Comparison of ENCODE assay signal across 16 cellular contexts in the genomic region with DNA sequence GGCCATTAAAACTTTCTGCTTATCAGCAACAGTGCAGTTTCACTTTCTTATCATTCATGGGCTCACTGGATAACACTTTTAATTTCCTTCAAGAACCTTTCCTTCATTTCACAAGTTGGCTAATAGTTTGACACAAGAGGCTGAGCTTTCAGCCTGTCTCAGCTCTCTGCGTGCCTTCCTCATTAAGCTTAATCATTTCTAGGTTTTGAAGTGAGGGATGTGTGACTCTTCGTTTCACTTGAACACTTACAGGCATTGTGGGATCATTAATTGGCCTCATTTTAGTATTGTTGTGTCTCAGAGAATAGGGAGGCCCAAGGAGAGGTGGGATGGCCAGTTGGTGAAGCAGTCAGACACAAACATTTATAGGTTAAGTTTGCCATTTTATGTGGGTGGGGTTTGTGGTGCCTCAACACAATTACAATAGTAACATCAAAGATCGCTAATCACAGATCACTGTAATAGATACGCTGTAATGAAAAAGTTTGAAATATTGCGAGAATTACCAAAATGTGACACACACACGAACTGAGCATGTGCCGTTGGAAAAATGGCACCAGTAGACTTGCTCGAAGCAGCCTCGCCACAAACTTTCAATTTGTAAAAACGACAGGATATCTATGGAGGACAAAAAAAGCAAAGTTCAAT.
DNase-seq lines count a peak whose midpoint lies in the region; ATAC-seq and TF ChIP-seq lines count a peak whose summit lies in the region.
"Had no signal": no experiment of that assay in that cellular context is flagged by ENCODE, and none has a peak within 500 bp of the region (broad histone marks: within the 10 kb centered on the region; RNA-seq: fewer than 3 reads in every experiment).

No MANE protein-coding gene starts in this region.

- no peak for DNase-seq in stimulated activated naive CD8-positive, alpha-beta T cell treated with anti-CD3 and anti-CD28 coated beads, Interleukin-15, Interleukin-2, amounts not matched to agents 100 U/mL and 50 U/mL, for 24 hours
- DNase-seq in stimulated activated naive CD8-positive, alpha-beta T cell treated with anti-CD3 and anti-CD28 coated beads, Interleukin-15, amount 100 ng/mL, for 72 hours = no peak
- peak; percentile 9 for DNase-seq in Jurkat, Clone E6-1 (ENCODE audit: low read depth, low spot score)
- peak; percentile 59 for DNase-seq in epithelial cell of proximal tubule (ENCODE audit: low read depth)
- DNase-seq in EL = no peak
- no peak for DNase-seq in CD8-positive, alpha-beta memory T cell
- DNase-seq in NCI-H526 treated with DMSO at 0.1 percent for 48 hours (lab: John Stamatoyannopoulos, UW) = no peak
- no peak for DNase-seq in stimulated activated naive CD4-positive, alpha-beta T cell (lab: John Stamatoyannopoulos, UW)
- DNase-seq: activated CD4-positive, alpha-beta T cell treated with anti-CD3 and anti-CD28 coated beads, Interleukin-2, amount 50 U/mL, for 48 hours; DND-41; left colon; mucosa of descending colon; SK-N-SH; trophoblast cell had no signal

- no peak overlapping the region for H3K4me3 Mint-ChIP-seq in stimulated activated naive CD8-positive, alpha-beta T cell treated with anti-CD3 and anti-CD28 coated beads, Interleukin-15, amount 100 ng/mL, for 72 hours
- peak overlapping the region in 1 of 7 donors; percentile 35 for H3K4me3 Mint-ChIP-seq in CD8-positive, alpha-beta memory T cell

- peaks cover 22 to 83% (median 31%) of the 10 kb centered on the region in 3 donors for H3K36me3 Mint-ChIP-seq in CD8-positive, alpha-beta memory T cell

- peaks cover 17% of the 10 kb centered on the region for H3K4me1 Mint-ChIP-seq in stimulated activated naive CD8-positive, alpha-beta T cell treated with anti-CD3 and anti-CD28 coated beads, Interleukin-15, amount 100 ng/mL, for 72 hours
- peaks cover 37 to 48% (median 48%) of the 10 kb centered on the region in 3 donors for H3K4me1 Mint-ChIP-seq in CD8-positive, alpha-beta memory T cell

- H3K27ac ChIP-seq in CD8-positive, alpha-beta memory T cell (ENCODE audit: low read depth, low read length) = no peak overlapping the region
- H3K27ac ChIP-seq: neutrophil had no signal

- H3K9me3 Mint-ChIP-seq in stimulated activated naive CD8-positive, alpha-beta T cell treated with anti-CD3 and anti-CD28 coated beads, Interleukin-15, amount 100 ng/mL, for 72 hours = no peaks in the 10 kb centered on the region
- H3K9me3 Mint-ChIP-seq in CD8-positive, alpha-beta memory T cell = no peaks in the 10 kb centered on the region

- no peak for TF ChIP-seq CTCF in epithelial cell of proximal tubule (conservative IDR thresholded peaks at IDR 0.05; ENCODE audit: low read depth, low read length)

- no peaks in the 10 kb centered on the region for H3K27me3 ChIP-seq in CD8-positive, alpha-beta memory T cell (ENCODE audit: insufficient read depth, low read length, poor library complexity, severe bottlenecking)
- H3K27me3 ChIP-seq: neutrophil had no signal

- H3K4me3 ChIP-seq in Jurkat, Clone E6-1 (ENCODE audit: low read length) = no peak overlapping the region
- H3K4me3 ChIP-seq in epithelial cell of proximal tubule (ENCODE audit: low read depth, low read length) = no peak overlapping the region
- H3K4me3 ChIP-seq in CD8-positive, alpha-beta memory T cell (ENCODE audit: low read length) = no peak overlapping the region
- H3K4me3 ChIP-seq: mucosa of descending colon had no signal

- no peak overlapping the region for H3K27ac Mint-ChIP-seq in stimulated activated naive CD8-positive, alpha-beta T cell treated with anti-CD3 and anti-CD28 coated beads, Interleukin-15, amount 100 ng/mL, for 72 hours
- H3K27ac Mint-ChIP-seq in CD8-positive, alpha-beta memory T cell = peak overlapping the region in 4 of 8 donors; percentile 16 to 62 (median 24)

- peaks cover 11% of the 10 kb centered on the region for H3K4me1 ChIP-seq in CD8-positive, alpha-beta memory T cell (ENCODE audit: insufficient read depth, low read length)

- no peaks in the 10 kb centered on the region for H3K9me3 ChIP-seq in CD8-positive, alpha-beta memory T cell (ENCODE audit: low read length)
- H3K9me3 ChIP-seq: mucosa of descending colon, neutrophil, SK-N-SH had no signal

- CTCF ChIA-PET in CD8-positive, alpha-beta memory T cell (lab: Charles Lee) = no interaction called here

- peaks cover 13% of the 10 kb centered on the region for H3K36me3 ChIP-seq in CD8-positive, alpha-beta memory T cell (ENCODE audit: insufficient read depth, low read length)

- H3K27me3 Mint-ChIP-seq in stimulated activated naive CD8-positive, alpha-beta T cell treated with anti-CD3 and anti-CD28 coated beads, Interleukin-15, amount 100 ng/mL, for 72 hours = no peaks in the 10 kb centered on the region
- H3K27me3 Mint-ChIP-seq in CD8-positive, alpha-beta memory T cell = peaks cover 0 to 3% of the 10 kb centered on the region in 2 donors

- peak; percentile 28 for ATAC-seq in stimulated activated naive CD8-positive, alpha-beta T cell treated with anti-CD3 and anti-CD28 coated beads, Interleukin-15, Interleukin-2, amounts not matched to agents 100 U/mL and 50 U/mL, for 24 hours
- ATAC-seq in stimulated activated naive CD8-positive, alpha-beta T cell treated with anti-CD3 and anti-CD28 coated beads, Interleukin-15, amount 100 ng/mL, for 72 hours = no peak
- ATAC-seq: esophagus mucosa, left colon, mucosa of descending colon had no signal

- POLR2A ChIA-PET in CD8-positive, alpha-beta memory T cell (lab: Charles Lee) = no interaction called here

Comparison
In these comparisons a context has a peak if more than half of its experiments do, and no peak if none do; other contexts are left out.
1. DNase-seq: peak in Jurkat, Clone E6-1 (single experiment) and epithelial cell of proximal tubule (single experiment); none in stimulated activated naive CD8-positive, alpha-beta T cell treated with anti-CD3 and anti-CD28 coated beads, Interleukin-15, Interleukin-2, amounts not matched to agents 100 U/mL and 50 U/mL, for 24 hours (single experiment), stimulated activated naive CD8-positive, alpha-beta T cell treated with anti-CD3 and anti-CD28 coated beads, Interleukin-15, amount 100 ng/mL, for 72 hours (0 of 2), EL (single experiment), CD8-positive, alpha-beta memory T cell (0 of 5), NCI-H526 treated with DMSO at 0.1 percent for 48 hours (single experiment) and stimulated activated naive CD4-positive, alpha-beta T cell (0 of 6).